ENCODE assay signal across 8 cellular contexts in genomic region chr6:108168501-108168979, GRCh38. TPM values are rescaled to one million over a fixed set of nuclear protein-coding genes. Genes with fewer than 3 reads are reported as not detected.
A peak's percentile ranks its signal among the peaks of the same experiment; 100 is the strongest.
DNase-seq lines count a peak whose midpoint lies in the region; ATAC-seq and TF ChIP-seq lines count a peak whose summit lies in the region.

No MANE protein-coding gene starts in this region.

- H3K27ac ChIP-seq in gastrocnemius medialis, result no peak overlapping the region

- peak overlapping the region; percentile 10 to 52 (median 24) for H3K4me3 ChIP-seq in gastrocnemius medialis

- H3K27me3 ChIP-seq in gastrocnemius medialis, result peaks cover 95 to 100% (median 99%) of the 10 kb centered on the region in 3 donors

- H3K36me3 Mint-ChIP-seq in WTC11, result 0 out of 2 replicates have a peak, but pooled peaks cover 3% of the 10 kb centered on the region

- H3K4me3 Mint-ChIP-seq in WTC11, result peak overlapping the region; percentile 52

- H3K4me1 Mint-ChIP-seq in WTC11, result peaks cover 61% of the 10 kb centered on the region

- H3K27me3 Mint-ChIP-seq in WTC11 (ENCODE audit: low read depth), result peaks cover 100% of the 10 kb centered on the region

- no peak overlapping the region for H3K27ac Mint-ChIP-seq in WTC11

- no peaks in the 10 kb centered on the region for H3K9me3 ChIP-seq in gastrocnemius medialis

- H3K9me3 Mint-ChIP-seq in WTC11, result no peaks in the 10 kb centered on the region

- peaks cover 20 to 43% of the 10 kb centered on the region in 2 donors for H3K4me1 ChIP-seq in gastrocnemius medialis

- no peak for TF ChIP-seq POLR2A in gastrocnemius medialis (IDR thresholded peaks at IDR 0.05)

- intact Hi-C loops in gastrocnemius medialis (cut with DNase I; ENCODE audit: low total_unique reads), result no loop called here

- ATAC-seq in WTC11 (peak; percentile 5), gastrocnemius medialis (peak in 1 of 2 donors; percentile 46), HG02571 (IDR thresholded peaks at IDR 0.05; ENCODE audit: unreplicated experiment) (no peak), GM19397 (IDR thresholded peaks at IDR 0.05; ENCODE audit: unreplicated experiment) (no peak)

- no peaks in the 10 kb centered on the region for H3K36me3 ChIP-seq in gastrocnemius medialis

- DNase-seq in WTC11 (ENCODE audit: low spot score) (peak; percentile 57), hepatic stellate cell (ENCODE audit: low spot score) (peak; percentile 54), gastrocnemius medialis (no peak), germinal center (ENCODE audit: low spot score) (no peak), NK-92 (lab: John Stamatoyannopoulos, UW; ENCODE audit: unreplicated experiment) (no peak)

- POLR2A ChIA-PET in WTC11 (lab: Charles Lee), result interaction anchor here (0.5 to 1.3 kb wide), 3 partner anchors 18 to 92 kb away, joined by 3 read pairs; partner anchors contain the start of gene SNX3

- CTCF ChIA-PET in WTC11 (lab: Charles Lee), result interaction anchor here (0.7 to 7.3 kb wide), 7 partner anchors 8 to 58 kb away, joined by 3 to 42 read pairs (median 5); no protein-coding TSS in a partner anchor

- TF ChIP-seq CTCF in GM12874 (IDR thresholded peaks at IDR 0.05; ENCODE audit: insufficient read depth, low read depth, low read length) (peak; percentile 30; the same call in 1 of the 2 replicates), WTC11 (IDR thresholded peaks at IDR 0.05) (no peak), gastrocnemius medialis (IDR thresholded peaks at IDR 0.05 in 4 of 5, conservative IDR thresholded peaks at IDR 0.05 in 1 of 5) (peak in 1 of 5 experiments; percentile 42)

- in situ Hi-C loops in gastrocnemius medialis (cut with MboI; ENCODE audit: low sequenced_read_pairs in 4 of 4), result no loop called here

TF ChIP-seq in WTC11, 78 proteins besides CTCF, POLR2A, EP300 and RAD21:
- TF ChIP-seq RELA (CRISPR knock-in tag; IDR thresholded peaks at IDR 0.05; ENCODE audit: borderline replicate concordance) (no peak), GABPB1 (CRISPR knock-in tag; IDR thresholded peaks at IDR 0.05) (0 out of 2 replicates have a peak, but pooled peaks have one; percentile 10), ZNF138 (CRISPR knock-in tag; conservative IDR thresholded peaks at IDR 0.05) (no peak), ZNF512 (CRISPR knock-in tag; IDR thresholded peaks at IDR 0.05; ENCODE audit: borderline replicate concordance) (no peak)
TF ChIP-seq in WTC11: peak in this region for 1.

RNA-seq across cellular contexts. Expression of gene NR2E1, which starts 2.7 kb away (rescaled TPM):
- total RNA-seq in WTC11 (2021) (not detected in 3 replicates), gastrocnemius medialis (not detected)

Comparison
In these comparisons a context has a peak if more than half of its experiments do, and no peak if none do; other contexts are left out.
1. DNase-seq: peak in WTC11 (single experiment) and hepatic stellate cell (single experiment); none in gastrocnemius medialis (0 of 2), germinal center (single experiment) and NK-92 (single experiment).